21 cellular contexts compared by ENCODE assay signal in the genomic region with DNA sequence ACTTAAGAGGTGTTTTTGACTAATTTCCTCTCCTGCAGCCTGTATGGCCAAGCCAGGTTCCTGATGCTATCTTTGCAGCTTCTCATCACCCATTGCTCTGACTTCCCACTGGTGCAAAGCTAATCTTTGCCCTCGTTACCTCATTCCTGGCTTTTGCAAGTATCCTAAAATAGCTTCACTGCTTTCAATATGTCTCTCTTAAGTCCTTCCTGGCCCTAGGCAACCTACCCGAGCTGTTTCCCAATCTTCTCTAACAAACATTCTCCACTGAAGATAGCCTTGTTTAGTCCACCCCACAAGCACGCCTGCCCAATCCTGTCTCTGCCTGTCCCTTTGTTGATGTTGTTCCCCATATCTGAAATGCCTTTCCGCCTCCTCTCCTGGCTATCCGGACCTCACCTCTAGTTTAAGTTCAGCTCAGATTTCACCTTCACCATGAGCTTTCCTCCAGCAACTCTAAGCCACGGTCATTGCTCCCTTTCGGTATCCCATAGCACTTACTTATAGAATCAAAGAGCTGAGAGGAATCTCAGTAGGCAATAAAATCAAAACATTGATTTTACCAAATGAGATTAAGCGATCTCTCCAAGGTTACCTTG. TPM values are rescaled to one million over a fixed set of nuclear protein-coding genes. Genes with fewer than 3 reads are reported as not detected.
DNase-seq lines count a peak whose midpoint lies in the region; ATAC-seq and TF ChIP-seq lines count a peak whose summit lies in the region.
"Had no signal": no experiment of that assay in that cellular context is flagged by ENCODE, and none has a peak within 500 bp of the region (broad histone marks: within the 10 kb centered on the region; RNA-seq: fewer than 3 reads in every experiment).

No MANE protein-coding gene starts in this region.

- CTCF ChIA-PET in MCF 10A (lab: Yijun Ruan, JAX): interaction anchor here (0.5 to 1.2 kb wide), 4 partner anchors 10 to 167 kb away, joined by 3 to 6 read pairs (median 4); no protein-coding TSS in a partner anchor

- H3K4me1 Mint-ChIP-seq in MCF 10A (ENCODE audit: insufficient read depth, unreplicated experiment): peaks cover 7% of the 10 kb centered on the region
- H3K4me1 Mint-ChIP-seq: activated CD8-positive, alpha-beta memory T cell treated with anti-CD3 and anti-CD28 coated beads, Interleukin-2, amount 10 ng/mL, durations not matched to agents 7 days and 5 days; nephron had no signal

- H3K27ac Mint-ChIP-seq in MCF 10A (ENCODE audit: low read depth, unreplicated experiment): no peak overlapping the region
- H3K27ac Mint-ChIP-seq: activated CD8-positive, alpha-beta memory T cell treated with anti-CD3 and anti-CD28 coated beads, Interleukin-2, amount 10 ng/mL, durations not matched to agents 7 days and 5 days; activated T-helper 2 cell treated with anti-CD3 and anti-CD28 coated beads, Interferon-gamma antibody, Interleukin-2, Interleukin-4, amounts not matched to agents 10 μg/mL and 5 μg/mL and 100 μg/mL, durations not matched to agents 14 hours and 24 hours and 36 hours; nephron had no signal

- ATAC-seq in left cardiac atrium (peak; percentile 38 to 81), upper lobe of right lung (peak; percentile 75)
- ATAC-seq: activated CD8-positive, alpha-beta memory T cell treated with anti-CD3 and anti-CD28 coated beads, Interleukin-2, amount 10 ng/mL, durations not matched to agents 7 days and 5 days had no signal

- DNase-seq in MCF 10A (ENCODE audit: unreplicated experiment) (peak; percentile 53), breast epithelium (ENCODE audit: low spot score in 2 of 2) (no peak), SK-MEL-5 (ENCODE audit: low read depth, low spot score) (peak; percentile 53), left cardiac atrium (no peak), upper lobe of right lung (no peak), T-helper 2 cell (no peak), DMS153 (lab: John Stamatoyannopoulos, UW) (no peak)
- DNase-seq in activated CD4-positive, alpha-beta T cell treated with anti-CD3 and anti-CD28 coated beads for 1 hour: no peak
- DNase-seq: activated CD8-positive, alpha-beta memory T cell treated with anti-CD3 and anti-CD28 coated beads, Interleukin-2, amount 10 ng/mL, durations not matched to agents 7 days and 5 days; DMS 273 treated with DMSO at 0.1 percent for 48 hours; NCI-H2029 treated with DMSO at 0.1 percent for 48 hours; T1000; testis had no signal

- TF ChIP-seq CTCF in MCF 10A (IDR thresholded peaks at IDR 0.05; ENCODE audit: unreplicated experiment): no peak
- TF ChIP-seq CTCF in breast epithelium (IDR thresholded peaks at IDR 0.05): no peak
- no peak for TF ChIP-seq CTCF in upper lobe of right lung (IDR thresholded peaks at IDR 0.05)

- in situ Hi-C loops in SK-MEL-5 (cut with HindIII; ENCODE audit: low pct_unique_long_range_greater_than_20kb, low sequenced_read_pairs): no loop called here

- BruUV-seq in MCF 10A (replicated peaks; lab: Mats Ljungman, UMichigan): no TSS peak

- H3K4me3 Mint-ChIP-seq in MCF 10A (ENCODE audit: unreplicated experiment): no peak overlapping the region
- H3K4me3 Mint-ChIP-seq: activated CD8-positive, alpha-beta memory T cell treated with anti-CD3 and anti-CD28 coated beads, Interleukin-2, amount 10 ng/mL, durations not matched to agents 7 days and 5 days; nephron had no signal

- intact Hi-C loops in MCF 10A (cut with micrococcal nuclease): no loop called here
- intact Hi-C loops in breast epithelium (cut with DNase I; ENCODE audit: low total_unique reads): no loop called here
- intact Hi-C loops in left cardiac atrium (cut with DNase I): no loop called here
- intact Hi-C loops in upper lobe of right lung (cut with DNase I): no loop called here

- no peaks in the 10 kb centered on the region for H3K36me3 Mint-ChIP-seq in MCF 10A (ENCODE audit: insufficient read depth, unreplicated experiment)
- H3K36me3 Mint-ChIP-seq: activated CD8-positive, alpha-beta memory T cell treated with anti-CD3 and anti-CD28 coated beads, Interleukin-2, amount 10 ng/mL, durations not matched to agents 7 days and 5 days had no signal

- POLR2A ChIA-PET in MCF 10A (lab: Yijun Ruan, JAX): interaction anchor here (1.7 to 2.2 kb wide), 2 partner anchors 10 to 168 kb away, joined by 5 to 6 read pairs; no protein-coding TSS in a partner anchor

- H3K4me1 ChIP-seq in breast epithelium: no peaks in the 10 kb centered on the region
- no peaks in the 10 kb centered on the region for H3K4me1 ChIP-seq in upper lobe of right lung
- H3K4me1 ChIP-seq: esophagus muscularis mucosa, prostate gland, SJSA1, testis had no signal

- H3K4me3 ChIP-seq in breast epithelium: no peak overlapping the region
- H3K4me3 ChIP-seq in upper lobe of right lung: no peak overlapping the region
- H3K4me3 ChIP-seq: BLaER1, cardiac muscle cell, esophagus muscularis mucosa, prostate gland, SJSA1, testis had no signal

- H3K27me3 ChIP-seq in breast epithelium (peaks cover 0 to 9% of the 10 kb centered on the region in 2 donors), upper lobe of right lung (no peaks in the 10 kb centered on the region)
- H3K27me3 ChIP-seq: BLaER1, cardiac muscle cell, testis had no signal

- no peaks in the 10 kb centered on the region for H3K36me3 ChIP-seq in breast epithelium
- no peaks in the 10 kb centered on the region for H3K36me3 ChIP-seq in upper lobe of right lung
- H3K36me3 ChIP-seq: BLaER1, cardiac muscle cell, esophagus muscularis mucosa, prostate gland, SJSA1 had no signal

- no peaks in the 10 kb centered on the region for H3K9me3 ChIP-seq in breast epithelium
- H3K9me3 ChIP-seq in upper lobe of right lung: no peaks in the 10 kb centered on the region
- H3K9me3 ChIP-seq: BLaER1, esophagus muscularis mucosa, prostate gland, SJSA1, testis had no signal

- H3K27ac ChIP-seq in breast epithelium (no peak overlapping the region), upper lobe of right lung (no peak overlapping the region)
- H3K27ac ChIP-seq: BLaER1, cardiac muscle cell, esophagus muscularis mucosa, prostate gland, SJSA1, testis had no signal

- no peaks in the 10 kb centered on the region for H3K9me3 Mint-ChIP-seq in MCF 10A (ENCODE audit: unreplicated experiment)
- H3K9me3 Mint-ChIP-seq: activated T-helper 2 cell treated with anti-CD3 and anti-CD28 coated beads, Interferon-gamma antibody, Interleukin-2, Interleukin-4, amounts not matched to agents 10 μg/mL and 5 μg/mL and 100 μg/mL, durations not matched to agents 14 hours and 24 hours and 36 hours; nephron had no signal

- TF ChIP-seq POLR2A in breast epithelium (IDR thresholded peaks at IDR 0.05): no peak

- no peaks in the 10 kb centered on the region for H3K27me3 Mint-ChIP-seq in MCF 10A (ENCODE audit: insufficient read depth, unreplicated experiment)

RNA-seq across cellular contexts. Expression of gene CECR2, which starts 30.1 kb away (rescaled TPM):
- total RNA-seq in MCF 10A (2022): not detected in 2 replicates
- under 1 TPM; 0.32 to 0.66 (median 0.44) TPM for total RNA-seq in breast epithelium
- 4.8 and 5.7 TPM in 2 replicates for total RNA-seq in SK-MEL-5 (2014; rRNA removed; shearing (Covaris generic))
- polyA plus RNA-seq in SK-MEL-5 (2015; cell fraction: cytosol; rRNA removed): 4.6 and 7.4 TPM in 2 replicates
- polyA plus RNA-seq in SK-MEL-5 (2015; cell fraction: nucleus; rRNA removed): 6.6 and 14.0 TPM in 2 replicates
- total RNA-seq in left cardiac atrium: 1 to 10 TPM; 4.4 to 5.6 TPM
- 7.2 TPM for total RNA-seq in upper lobe of right lung
- total RNA-seq: A172; activated T-helper 2 cell treated with anti-CD3 and anti-CD28 coated beads, Interferon-gamma antibody, Interleukin-2, Interleukin-4, amounts not matched to agents 10 μg/mL and 5 μg/mL and 100 μg/mL, durations not matched to agents 14 hours and 24 hours and 36 hours; SJSA1 had no signal

Comparison
In these comparisons a context has a peak if more than half of its experiments do, and no peak if none do; other contexts are left out.
1. DNase-seq: peak in MCF 10A (single experiment) and SK-MEL-5 (single experiment); none in breast epithelium (0 of 2), left cardiac atrium (single experiment), upper lobe of right lung (single experiment), T-helper 2 cell (0 of 5), DMS153 (single experiment) and activated CD4-positive, alpha-beta T cell treated with anti-CD3 and anti-CD28 coated beads for 1 hour (single experiment).